ENCODE assay signal across 20 cellular contexts in genomic region chr9:22054076-22054475, GRCh38. TPM values are rescaled to one million over a fixed set of nuclear protein-coding genes. Genes with fewer than 3 reads are reported as not detected.
"Had no signal": no experiment of that assay in that cellular context is flagged by ENCODE, and none has a peak within 500 bp of the region (broad histone marks: within the 10 kb centered on the region; RNA-seq: fewer than 3 reads in every experiment).

No MANE protein-coding gene starts in this region.

- H3K27me3 Mint-ChIP-seq: naive thymus-derived CD8-positive, alpha-beta T cell; type B pancreatic cell had no signal

- H3K9me3 ChIP-seq: heart left ventricle, mucosa of descending colon, ovary, right atrium auricular region, sigmoid colon, suprapubic skin, thyroid gland had no signal

- H3K27ac Mint-ChIP-seq: type B pancreatic cell had no signal

- H3K9me3 Mint-ChIP-seq: naive thymus-derived CD8-positive, alpha-beta T cell; type B pancreatic cell had no signal

- H3K27ac ChIP-seq: dorsolateral prefrontal cortex, heart left ventricle, ovary, right atrium auricular region, sigmoid colon, skin epidermis, suprapubic skin, thyroid gland had no signal

- H3K36me3 ChIP-seq: heart left ventricle, ovary, right atrium auricular region, sigmoid colon, suprapubic skin, thyroid gland had no signal

- DNase-seq: cortex of kidney; dorsolateral prefrontal cortex; effector CD8-positive, alpha-beta T cell; heart left ventricle; hippocampal formation; islet precursor cell; mammary epithelial cell; mucosa of descending colon; naive thymus-derived CD8-positive, alpha-beta T cell; nucleus accumbens; ovary; sigmoid colon; stimulated activated CD4-positive, alpha-beta T cell treated with anti-CD3 and anti-CD28 coated beads, Interleukin-2, amount 100 ng/mL, for 48 hours; stimulated activated naive CD8-positive, alpha-beta T cell treated with anti-CD3 and anti-CD28 coated beads, Interleukin-15, Interleukin-2, amounts not matched to agents 100 U/mL and 50 U/mL, for 24 hours; thyroid gland had no signal

- H3K4me1 ChIP-seq: right atrium auricular region, sigmoid colon, thyroid gland had no signal

- H3K4me3 Mint-ChIP-seq: type B pancreatic cell had no signal

- ATAC-seq: heart left ventricle; left lobe of liver; mucosa of descending colon; naive thymus-derived CD8-positive, alpha-beta T cell; stimulated activated naive CD8-positive, alpha-beta T cell treated with anti-CD3 and anti-CD28 coated beads, Interleukin-15, Interleukin-2, amounts not matched to agents 100 U/mL and 50 U/mL, for 24 hours had no signal

- H3K36me3 Mint-ChIP-seq: naive thymus-derived CD8-positive, alpha-beta T cell; type B pancreatic cell had no signal

- H3K4me3 ChIP-seq: dorsolateral prefrontal cortex, heart left ventricle, mucosa of descending colon, ovary, right atrium auricular region, sigmoid colon, skin epidermis, suprapubic skin, thyroid gland had no signal

- H3K27me3 ChIP-seq: heart left ventricle, ovary, right atrium auricular region, sigmoid colon, suprapubic skin, thyroid gland had no signal

RNA-seq across cellular contexts. Expression of gene CDKN2B, which starts 45.0 kb away (rescaled TPM):
- total RNA-seq: naive thymus-derived CD8-positive, alpha-beta T cell had no signal

RNA-seq across cellular contexts. Expression of gene CDKN2B-AS1, which starts 59.5 kb away (rescaled TPM):
- total RNA-seq: left lobe of liver, right atrium auricular region had no signal
